ENCODE assay signal across 17 cellular contexts in the genomic region with DNA sequence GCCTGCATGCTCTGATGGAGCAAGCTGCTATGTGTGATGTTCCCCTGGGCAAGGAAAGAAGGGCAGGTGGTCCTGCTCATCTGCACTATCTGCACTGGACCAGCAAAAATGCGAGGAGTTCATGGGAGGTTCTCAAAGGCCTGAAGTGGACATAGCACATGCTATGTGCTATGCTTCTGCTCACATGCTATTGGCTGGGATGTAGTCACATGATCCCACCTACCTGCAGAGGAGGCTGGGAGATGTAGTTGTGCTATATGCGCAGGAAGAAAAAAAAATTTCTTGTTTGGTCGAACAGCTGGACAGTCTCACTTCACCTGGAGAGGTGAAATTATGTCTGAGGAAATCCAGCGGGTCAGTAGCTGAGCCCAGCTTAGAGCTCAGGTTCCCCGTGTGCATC.
"Had no signal": no experiment of that assay in that cellular context is flagged by ENCODE, and none has a peak within 500 bp of the region (broad histone marks: within the 10 kb centered on the region; RNA-seq: fewer than 3 reads in every experiment).

No MANE protein-coding gene starts in this region.

- H2AFZ ChIP-seq: neural progenitor cell had no signal

- H3K9ac ChIP-seq: neural progenitor cell had no signal

- H3K4me2 ChIP-seq: neural progenitor cell had no signal

- DNase-seq: effector CD4-positive, alpha-beta T cell; erythroblast; foreskin keratinocyte; left ventricle myocardium inferior; lower lobe of right lung; midbrain; nucleus accumbens; ovary; stimulated activated CD4-positive, alpha-beta T cell treated with anti-CD3 and anti-CD28 coated beads, Interleukin-4, amount 100 ng/mL, for 24 hours; stimulated activated naive CD8-positive, alpha-beta T cell treated with anti-CD3 and anti-CD28 coated beads, Interleukin-15, amount 100 ng/mL, for 72 hours; testis had no signal

- ATAC-seq: foreskin keratinocyte; lower lobe of right lung; stimulated activated memory B cell treated with anti-CD40 and anti-IgM and Interleukin-4, amounts not matched to agents 10 μg/mL and 1 μg/mL and 100 μg/mL, for 72 hours; stimulated activated naive CD8-positive, alpha-beta T cell treated with anti-CD3 and anti-CD28 coated beads, Interleukin-15, amount 100 ng/mL, for 72 hours had no signal

- FAIRE-seq: endothelial cell of umbilical vein had no signal

- H3K4me3 ChIP-seq: coronary artery, left ventricle myocardium inferior, lower lobe of right lung, neural progenitor cell, ovary, right atrium auricular region, testis, tibial nerve had no signal

- H3K4me1 ChIP-seq: foreskin keratinocyte, left ventricle myocardium inferior, lower lobe of right lung, neural progenitor cell, right atrium auricular region, testis, tibial nerve had no signal

- H3K27me3 ChIP-seq: foreskin keratinocyte, neural progenitor cell, ovary, right atrium auricular region, testis, tibial nerve had no signal

- H3K27ac ChIP-seq: coronary artery, foreskin keratinocyte, left ventricle myocardium inferior, lower lobe of right lung, neural progenitor cell, ovary, right atrium auricular region, testis, tibial nerve had no signal

- H3K36me3 ChIP-seq: left ventricle myocardium inferior, lower lobe of right lung, neural progenitor cell, ovary, right atrium auricular region, tibial nerve had no signal

- H3K9me3 ChIP-seq: lower lobe of right lung, ovary, right atrium auricular region, testis had no signal
